ENCODE assay signal across 8 cellular contexts in the genomic region with DNA sequence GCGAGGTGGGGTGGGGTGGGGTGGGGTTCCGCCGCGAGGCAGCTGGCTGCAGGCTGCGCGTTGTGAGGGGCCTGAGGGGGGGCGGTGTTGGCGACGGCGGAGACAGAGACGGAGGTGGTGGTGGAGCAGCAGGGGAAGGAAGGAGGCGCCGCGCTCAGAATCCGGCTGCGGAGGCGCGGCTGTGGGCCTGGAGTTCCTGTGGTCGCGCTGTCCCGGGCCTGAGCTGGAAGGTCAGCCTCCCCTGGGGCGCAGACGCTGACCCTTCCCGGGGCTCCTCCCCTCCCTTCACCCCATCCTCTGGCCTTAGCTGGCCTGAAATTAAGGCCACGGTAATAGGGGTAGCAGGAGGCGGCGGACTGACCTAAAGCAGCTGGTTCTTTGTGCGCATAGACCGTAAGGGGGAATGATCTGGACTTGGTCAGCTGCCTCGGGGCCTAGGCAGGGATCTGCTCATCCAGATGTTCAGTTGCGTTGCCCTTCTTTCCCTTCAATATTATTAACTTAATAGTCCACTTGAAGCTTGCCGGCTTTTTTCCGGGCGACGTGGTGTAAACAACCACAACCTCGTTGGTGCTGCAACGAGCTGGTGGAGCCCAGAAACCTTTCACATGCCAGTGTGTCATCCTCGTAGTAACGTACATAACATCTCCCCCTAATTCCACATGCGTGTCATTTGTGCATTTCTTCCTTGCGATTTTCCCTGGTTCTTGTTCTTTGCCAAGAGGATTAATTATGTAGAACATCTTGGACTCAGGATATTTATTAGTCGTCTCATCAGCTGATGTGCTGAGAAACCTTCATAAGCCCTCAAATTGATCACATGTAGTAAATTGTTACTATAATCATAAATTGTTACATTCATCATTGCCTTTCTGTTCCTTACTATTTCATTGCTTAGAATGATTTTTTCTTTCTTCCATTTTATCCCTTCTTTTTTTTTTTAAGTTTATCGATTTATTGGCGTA. TPM values are rescaled to one million over a fixed set of nuclear protein-coding genes. Genes with fewer than 3 reads are reported as not detected.
DNase-seq lines count a peak whose midpoint lies in the region; ATAC-seq and TF ChIP-seq lines count a peak whose summit lies in the region.

No MANE protein-coding gene starts in this region.

- H3K36me3 Mint-ChIP-seq in activated T-cell treated with anti-CD3 and anti-CD28 coated beads, Interleukin-2, amount 50 U/mL, for 24 hours (ENCODE audit: low read depth), result peaks cover 48% of the 10 kb centered on the region

- TF ChIP-seq CTCF in AG09309 (IDR thresholded peaks at IDR 0.05; ENCODE audit: control insufficient read depth, insufficient read depth, low read depth, low read length, missing control alignments), result no peak

- ATAC-seq in GM18867 (IDR thresholded peaks at IDR 0.05; ENCODE audit: unreplicated experiment) (peak; percentile 33), HG03097 (IDR thresholded peaks at IDR 0.05; ENCODE audit: low FRiP score, unreplicated experiment) (peak; percentile 35)

- no peaks in the 10 kb centered on the region for H3K9me3 Mint-ChIP-seq in activated T-cell treated with anti-CD3 and anti-CD28 coated beads, Interleukin-2, amount 50 U/mL, for 24 hours

- no peaks in the 10 kb centered on the region for H3K9me3 ChIP-seq in esophagus (ENCODE audit: control insufficient read depth in 2 of 2, insufficient read depth in 1 of 2, low read depth in 1 of 2, low read length in 1 of 2)
- H3K9me3 ChIP-seq in mucosa of rectum (ENCODE audit: control insufficient read depth in 2 of 2, low read length in 2 of 2), result no peaks in the 10 kb centered on the region

- H3K4me1 ChIP-seq in esophagus (ENCODE audit: control insufficient read depth in 2 of 2, insufficient read depth in 2 of 2, low read length in 1 of 2) (peaks cover 0 to under 1% of the 10 kb centered on the region in 2 donors), mucosa of rectum (ENCODE audit: control insufficient read depth in 2 of 2, insufficient read depth in 2 of 2, low read length in 2 of 2) (peaks cover 13 to 16% of the 10 kb centered on the region in 2 donors)

- peak overlapping the region; percentile 94 for H3K4me3 Mint-ChIP-seq in activated T-cell treated with anti-CD3 and anti-CD28 coated beads, Interleukin-2, amount 50 U/mL, for 24 hours

- H3K4me3 ChIP-seq in AG09309 (ENCODE audit: control insufficient read depth, low read depth, low read length), result peak overlapping the region; percentile 75
- peak overlapping the region; percentile 83 to 94 for H3K4me3 ChIP-seq in esophagus (ENCODE audit: low read depth in 1 of 2, low read length in 2 of 2)
- peak overlapping the region; percentile 97 to 98 for H3K4me3 ChIP-seq in mucosa of rectum (ENCODE audit: low read length in 2 of 2)

- H3K27ac Mint-ChIP-seq in activated T-cell treated with anti-CD3 and anti-CD28 coated beads, Interleukin-2, amount 50 U/mL, for 24 hours, result peak overlapping the region; percentile 98

- peak overlapping the region; percentile 92 to 96 for H3K9ac ChIP-seq in mucosa of rectum (ENCODE audit: low read depth in 1 of 2, low read length in 2 of 2)

- WGBS in esophagus, 2 donors, result 3% methylated on average over 31 to 44 of the region's 44 CpGs

- H3K27ac ChIP-seq in esophagus (ENCODE audit: low read depth in 2 of 2, low read length in 1 of 2), result peak overlapping the region; percentile 86 to 90
- H3K27ac ChIP-seq in mucosa of rectum (ENCODE audit: low read depth in 2 of 2, low read length in 2 of 2), result peak overlapping the region; percentile 86 to 89

- H3K27me3 Mint-ChIP-seq in activated T-cell treated with anti-CD3 and anti-CD28 coated beads, Interleukin-2, amount 50 U/mL, for 24 hours, result no peaks in the 10 kb centered on the region

- no peaks in the 10 kb centered on the region for H3K27me3 ChIP-seq in esophagus (ENCODE audit: control insufficient read depth in 1 of 2, insufficient read depth in 2 of 2, low read length in 2 of 2)
- no peaks in the 10 kb centered on the region for H3K27me3 ChIP-seq in mucosa of rectum (ENCODE audit: control insufficient read depth in 2 of 2, insufficient read depth in 2 of 2, low read length in 2 of 2)

- DNase-seq in AG09309 (ENCODE audit: low read depth) (no peak), NCI-H524 treated with DMSO at 0.1 percent for 48 hours (lab: John Stamatoyannopoulos, UW) (peak; percentile 40), stromal cell of bone marrow (ENCODE audit: low read depth) (peak; percentile 19)
- no peak for DNase-seq in activated T-cell treated with anti-CD3 and anti-CD28 coated beads, Interleukin-2, amount 50 U/mL, for 24 hours

- peaks cover 67% of the 10 kb centered on the region for H3K4me1 Mint-ChIP-seq in activated T-cell treated with anti-CD3 and anti-CD28 coated beads, Interleukin-2, amount 50 U/mL, for 24 hours (ENCODE audit: low read depth)

- H3K36me3 ChIP-seq in esophagus (ENCODE audit: control insufficient read depth in 2 of 2, insufficient read depth in 2 of 2, low read length in 1 of 2) (no peaks in the 10 kb centered on the region), mucosa of rectum (ENCODE audit: control insufficient read depth in 2 of 2, insufficient read depth in 2 of 2, low read length in 2 of 2) (peaks cover 0 to 3% of the 10 kb centered on the region in 2 donors)

RNA-seq across cellular contexts. Expression of gene SEC62, which starts 0.6 kb away (rescaled TPM):
- 10 to 100 TPM; 17.0 to 23.5 TPM for polyA plus RNA-seq in esophagus

RNA-seq across cellular contexts. Expression of gene SAMD7, which starts 55.9 kb away (rescaled TPM):
- not detected for polyA plus RNA-seq in esophagus

Comparison
In these comparisons a context has a peak if more than half of its experiments do, and no peak if none do; other contexts are left out.
1. DNase-seq: peak in NCI-H524 treated with DMSO at 0.1 percent for 48 hours (single experiment) and stromal cell of bone marrow (single experiment); none in AG09309 (single experiment) and activated T-cell treated with anti-CD3 and anti-CD28 coated beads, Interleukin-2, amount 50 U/mL, for 24 hours (single experiment).
2. Peak in every context shown above with its lines, with median percentiles within 50 percentile points of each other: H3K4me3 ChIP-seq.